14 cellular contexts compared by ENCODE assay signal in the genomic region with DNA sequence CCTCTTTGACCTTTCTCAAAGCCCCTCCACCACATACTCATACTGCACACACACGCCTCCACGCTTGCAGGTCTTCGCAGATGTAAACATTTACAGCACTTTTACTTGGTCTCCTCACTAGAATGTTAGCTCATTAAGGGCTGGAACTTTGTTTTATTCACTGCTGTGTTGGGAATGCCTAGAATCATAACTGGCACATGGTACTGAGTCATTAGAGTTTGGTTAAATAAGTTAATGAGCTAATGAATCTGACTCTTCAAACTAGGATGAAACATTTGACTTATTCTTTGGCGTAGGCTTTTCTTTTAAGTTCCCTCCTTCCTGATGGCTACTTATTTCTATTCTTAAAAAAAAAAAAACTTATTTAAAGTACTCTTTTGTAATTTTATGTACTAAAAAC. TPM values are rescaled to one million over a fixed set of nuclear protein-coding genes. Genes with fewer than 3 reads are reported as not detected.
DNase-seq lines count a peak whose midpoint lies in the region; ATAC-seq and TF ChIP-seq lines count a peak whose summit lies in the region.
"Had no signal": no experiment of that assay in that cellular context is flagged by ENCODE, and none has a peak within 500 bp of the region (broad histone marks: within the 10 kb centered on the region; RNA-seq: fewer than 3 reads in every experiment).

No MANE protein-coding gene starts in this region.

- peak overlapping the region; percentile 83 for H3K23ac ChIP-seq in H9 (ENCODE audit: insufficient read length, low read depth, low read length)

- no peaks in the 10 kb centered on the region for H3K23me2 ChIP-seq in H9 (ENCODE audit: insufficient read length, low read depth, low read length, poor library complexity, severe bottlenecking)

- H4K5ac ChIP-seq in H9 (ENCODE audit: insufficient read length, low read depth, low read length): no peak overlapping the region

- H3K4me1 Mint-ChIP-seq in H9: peaks cover 15 to 24% of the 10 kb centered on the region in 2 experiments

- no peak overlapping the region for H2BK5ac ChIP-seq in H9 (ENCODE audit: insufficient read length, low read length)

- H3T11ph ChIP-seq in H9 (ENCODE audit: low read length): no peak overlapping the region

- H3K9me3 Mint-ChIP-seq in H9: no peaks in the 10 kb centered on the region
- H3K9me3 Mint-ChIP-seq: CD4-positive, CD25-positive, alpha-beta regulatory T cell had no signal

- H3K4me2 ChIP-seq in H9 (ENCODE audit: insufficient read depth, insufficient read length, low read length): no peak overlapping the region
- H3K4me2 ChIP-seq: BLaER1 treated with 17β-estradiol and CSF1 and Interleukin-3, amounts not matched to agents 10 nM and 100 nM had no signal

- no peak for TF ChIP-seq CTCF in H9 (conservative IDR thresholded peaks at IDR 0.05)
- no peak for TF ChIP-seq CTCF in retinal pigment epithelial cell (conservative IDR thresholded peaks at IDR 0.05; ENCODE audit: low read depth, low read length)

- H3K27me3 ChIP-seq in H9 (ENCODE audit: insufficient read depth, low read length): no peaks in the 10 kb centered on the region
- no peaks in the 10 kb centered on the region for H3K27me3 ChIP-seq in endocrine pancreas (ENCODE audit: control insufficient read depth, insufficient read depth, low read length)
- H3K27me3 ChIP-seq: BLaER1 treated with 17β-estradiol and CSF1 and Interleukin-3, amounts not matched to agents 10 nM and 100 nM had no signal

- H4K8ac ChIP-seq in H9 (replicated peaks; ENCODE audit: insufficient read length, low read depth, low read length): no peak overlapping the region

- no peak overlapping the region for H2AFZ ChIP-seq in H9 (ENCODE audit: low read length)
- H2AFZ ChIP-seq: GM23248 had no signal

- no peak overlapping the region for H3K27ac ChIP-seq in H9 (ENCODE audit: insufficient read length, low read depth, low read length)
- H3K27ac ChIP-seq: BLaER1 treated with 17β-estradiol and CSF1 and Interleukin-3, amounts not matched to agents 10 nM and 100 nM; GM23248 had no signal

- H3K4me1 ChIP-seq in H9 (ENCODE audit: insufficient read depth, low read length) (peaks cover 2% of the 10 kb centered on the region; the same call in 1 of the 2 replicates), endocrine pancreas (ENCODE audit: control insufficient read depth, insufficient read depth, low read length) (peaks cover 18% of the 10 kb centered on the region)

- H3K79me2 ChIP-seq in H9 (ENCODE audit: insufficient read depth, low read length): no peaks in the 10 kb centered on the region

- H3K9me3 ChIP-seq in H9 (ENCODE audit: control insufficient read depth, low read depth, low read length) (no peaks in the 10 kb centered on the region), endocrine pancreas (ENCODE audit: control insufficient read depth, low read length) (no peaks in the 10 kb centered on the region)
- H3K9me3 ChIP-seq: BLaER1 treated with 17β-estradiol and CSF1 and Interleukin-3, amounts not matched to agents 10 nM and 100 nM had no signal

- no peak overlapping the region for H4K91ac ChIP-seq in H9 (ENCODE audit: insufficient read length, low read depth, low read length)

- no peak overlapping the region for H3K4ac ChIP-seq in H9 (ENCODE audit: low read depth, low read length)

- no peak overlapping the region for H2BK15ac ChIP-seq in H9 (ENCODE audit: low read depth, low read length)

- DNase-seq in H9 (no peak), kidney tubule cell (ENCODE audit: low spot score) (peak; percentile 64), retinal pigment epithelial cell (ENCODE audit: low read depth) (peak; percentile 15), UCSD-AML1 (lab: John Stamatoyannopoulos, UW; ENCODE audit: unreplicated experiment) (no peak)
- DNase-seq: ACHN; Calu3; CD4-positive, CD25-positive, alpha-beta regulatory T cell; DMS 273 treated with DMSO at 0.1 percent for 48 hours; DMS79; GM23248 had no signal

- H3K27me3 Mint-ChIP-seq in H9 (ENCODE audit: low read depth): no peaks in the 10 kb centered on the region
- H3K27me3 Mint-ChIP-seq: CD4-positive, CD25-positive, alpha-beta regulatory T cell had no signal

- no peak overlapping the region for H2BK20ac ChIP-seq in H9 (ENCODE audit: low read depth, low read length, poor library complexity, severe bottlenecking)

- H2BK12ac ChIP-seq in H9 (ENCODE audit: insufficient read length, low read depth, low read length): no peak overlapping the region

- H3K56ac ChIP-seq in H9 (ENCODE audit: insufficient read length, low read depth, low read length): no peak overlapping the region

- H3K27ac Mint-ChIP-seq in H9: no peak overlapping the region; a peak in 2 of 7 replicates
- H3K27ac Mint-ChIP-seq: CD4-positive, CD25-positive, alpha-beta regulatory T cell had no signal

- ATAC-seq in HG02642 (IDR thresholded peaks at IDR 0.05; ENCODE audit: poor library complexity, unreplicated experiment): no peak
- no peak for ATAC-seq in HG03378 (IDR thresholded peaks at IDR 0.05; ENCODE audit: unreplicated experiment)

- no peaks in the 10 kb centered on the region for H3K36me3 ChIP-seq in endocrine pancreas (ENCODE audit: control insufficient read depth, insufficient read depth, low read length)

- H3K36me3 Mint-ChIP-seq in H9 (ENCODE audit: insufficient read depth in 1 of 3, low read depth in 3 of 3): peaks cover 4 to 38% (median 28%) of the 10 kb centered on the region in 3 experiments; a peak in 6 of 7 replicates

- H3K14ac ChIP-seq in H9 (ENCODE audit: insufficient read depth, low read length): no peak overlapping the region

- peak overlapping the region; percentile 3 for H3K4me3 ChIP-seq in endocrine pancreas (ENCODE audit: control insufficient read depth, insufficient read depth, low read length)
- no peak overlapping the region for H3K4me3 ChIP-seq in retinal pigment epithelial cell (ENCODE audit: low read length)
- H3K4me3 ChIP-seq: BLaER1 treated with 17β-estradiol and CSF1 and Interleukin-3, amounts not matched to agents 10 nM and 100 nM; GM23248 had no signal

- H3K18ac ChIP-seq in H9 (ENCODE audit: insufficient read length, low read depth, low read length): no peak overlapping the region

- H3K4me3 Mint-ChIP-seq in H9: no peak overlapping the region
- H3K4me3 Mint-ChIP-seq: CD4-positive, CD25-positive, alpha-beta regulatory T cell had no signal

- H3K9ac ChIP-seq in H9 (ENCODE audit: extremely low read depth, insufficient read length, low read length) (no peak overlapping the region), endocrine pancreas (ENCODE audit: control insufficient read depth, insufficient read depth, low read length) (no peak overlapping the region)
- H3K9ac ChIP-seq: BLaER1 treated with 17β-estradiol and CSF1 and Interleukin-3, amounts not matched to agents 10 nM and 100 nM; GM23248 had no signal

- no peak overlapping the region for H2AK5ac ChIP-seq in H9 (ENCODE audit: insufficient read length, low read length)

- H3K79me1 ChIP-seq in H9 (ENCODE audit: insufficient read depth, low read depth, low read length, poor library complexity, severe bottlenecking): no peaks in the 10 kb centered on the region

- no CpG with 5 or more reads among the region's 4 CpGs for WGBS in H9 (ENCODE audit: extremely low coverage, insufficient read length, low lambda C conversion rate)

- no peak overlapping the region for H2BK120ac ChIP-seq in H9 (ENCODE audit: low read depth, low read length, poor library complexity, severe bottlenecking)

- H4K20me1 ChIP-seq in H9 (ENCODE audit: control insufficient read depth, insufficient read depth, insufficient read length): no peaks in the 10 kb centered on the region

RNA-seq across cellular contexts. Expression of a gene that starts 28.9 kb away (rescaled TPM):
- total RNA-seq in H9 (2021): 78.0 and 80.3 TPM in 2 replicates

Comparison
In these comparisons a context has a peak if more than half of its experiments do, and no peak if none do; other contexts are left out.
1. DNase-seq: peak in kidney tubule cell (single experiment) and retinal pigment epithelial cell (single experiment); none in H9 (single experiment) and UCSD-AML1 (single experiment).